Comparison of ENCODE assay signal across 17 cellular contexts in the genomic region with DNA sequence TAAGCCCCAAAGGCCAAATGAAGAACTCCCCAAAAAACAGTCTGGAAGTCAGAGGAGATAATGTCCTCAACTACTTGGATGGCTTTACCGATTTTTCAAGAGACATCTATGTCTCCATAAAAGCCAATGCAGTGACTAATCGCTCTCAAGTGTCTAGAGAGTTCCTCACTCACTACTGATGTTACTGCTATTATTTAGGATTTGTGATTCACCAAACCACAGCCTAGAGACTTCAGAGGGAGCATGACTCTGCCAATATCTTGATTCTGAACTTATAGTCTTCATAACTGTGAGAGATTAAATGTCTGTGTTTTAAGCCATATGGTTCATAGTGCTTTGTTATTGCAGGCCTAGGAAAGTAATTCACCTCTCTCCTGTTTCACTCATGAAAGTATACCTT.
DNase-seq lines count a peak whose midpoint lies in the region; ATAC-seq, FAIRE-seq and TF ChIP-seq lines count a peak whose summit lies in the region.
"Had no signal": no experiment of that assay in that cellular context is flagged by ENCODE, and none has a peak within 500 bp of the region (broad histone marks: within the 10 kb centered on the region; RNA-seq: fewer than 3 reads in every experiment).

No MANE protein-coding gene starts in this region.

- peaks cover 0 to 35% of the 10 kb centered on the region in 2 experiments for H3K27me3 ChIP-seq in mesenchymal stem cell (ENCODE audit: control insufficient read depth in 1 of 2, insufficient read depth in 1 of 2, low read length in 2 of 2)
- no peaks in the 10 kb centered on the region for H3K27me3 ChIP-seq in hepatocyte
- H3K27me3 ChIP-seq: BLaER1 treated with 17β-estradiol and CSF1 and Interleukin-3, amounts not matched to agents 10 nM and 100 nM; pancreas had no signal

- H2AFZ ChIP-seq in mesenchymal stem cell (ENCODE audit: low read depth, low read length), result no peak overlapping the region
- H2AFZ ChIP-seq in hepatocyte, result no peak overlapping the region

- in situ Hi-C loops in astrocyte of the spinal cord (cut with HindIII; ENCODE audit: low sequenced_read_pairs), result no loop called here

- H3K9me3 ChIP-seq in mesenchymal stem cell (ENCODE audit: control insufficient read depth, low read length), result peaks cover 11% of the 10 kb centered on the region
- no peaks in the 10 kb centered on the region for H3K9me3 ChIP-seq in hepatocyte (ENCODE audit: low read depth)
- H3K9me3 ChIP-seq: pancreas, thoracic aorta had no signal

- no peaks in the 10 kb centered on the region for H3K9me2 ChIP-seq in hepatocyte (replicated peaks; ENCODE audit: insufficient read depth)

- H4K8ac ChIP-seq in mesenchymal stem cell (ENCODE audit: low read length), result no peak overlapping the region

- H3K9ac ChIP-seq in mesenchymal stem cell (ENCODE audit: low read length), result no peak overlapping the region
- H3K9ac ChIP-seq: BLaER1 treated with 17β-estradiol and CSF1 and Interleukin-3, amounts not matched to agents 10 nM and 100 nM had no signal

- FAIRE-seq in HTR-8/SVneo (lab: Jason Lieb, UNC), result no peak
- FAIRE-seq: GM12892, pancreas had no signal

- H2BK5ac ChIP-seq in mesenchymal stem cell (ENCODE audit: low read depth, low read length, poor library complexity, severe bottlenecking), result no peak overlapping the region

- no peaks in the 10 kb centered on the region for H3K79me2 ChIP-seq in hepatocyte

- H2BK12ac ChIP-seq in mesenchymal stem cell (ENCODE audit: low read length in 2 of 2), result no peak overlapping the region

- H2BK15ac ChIP-seq in mesenchymal stem cell (ENCODE audit: low read depth, poor library complexity, severe bottlenecking), result no peak overlapping the region

- DNase-seq in AG20443 (ENCODE audit: low spot score), result peak; percentile 71
- DNase-seq in HTR-8/SVneo (ENCODE audit: insufficient read length, low spot score), result peak; percentile 25
- peak; percentile 86 for DNase-seq in astrocyte of the spinal cord (ENCODE audit: low read depth, low spot score)
- DNase-seq in mesenchymal stem cell, result peak; percentile 45
- no peak for DNase-seq in activated effector memory CD4-positive, alpha-beta T cell treated with Interleukin-2 at 50 U/mL for 16 hours
- no peak for DNase-seq in hepatocyte (ENCODE audit: low spot score)
- DNase-seq in superior temporal gyrus (ENCODE audit: extremely low spot score), result no peak
- DNase-seq: activated CD4-positive, alpha-beta T cell treated with anti-CD3 and anti-CD28 coated beads, Interleukin-2, amount 50 U/mL, for 4 hours; effector memory CD8-positive, alpha-beta T cell; head of caudate nucleus; mucosa of descending colon; NCI-H2081 had no signal

- no peak overlapping the region for H3K23ac ChIP-seq in mesenchymal stem cell (ENCODE audit: low read length in 2 of 2)

- H3K27ac ChIP-seq in mesenchymal stem cell (ENCODE audit: low read length, poor library complexity, severe bottlenecking), result no peak overlapping the region
- no peak overlapping the region for H3K27ac ChIP-seq in hepatocyte
- H3K27ac ChIP-seq: BLaER1 treated with 17β-estradiol and CSF1 and Interleukin-3, amounts not matched to agents 10 nM and 100 nM; pancreas; thoracic aorta had no signal

- no peaks in the 10 kb centered on the region for H4K20me1 ChIP-seq in hepatocyte (ENCODE audit: insufficient read depth, poor library complexity, severe bottlenecking)
- H4K20me1 ChIP-seq: BLaER1 treated with 17β-estradiol and CSF1 and Interleukin-3, amounts not matched to agents 10 nM and 100 nM had no signal

- H3K4me3 ChIP-seq in astrocyte of the spinal cord (ENCODE audit: low read depth, low read length), result no peak overlapping the region
- no peak overlapping the region for H3K4me3 ChIP-seq in mesenchymal stem cell (ENCODE audit: insufficient read depth in 1 of 2, low read depth in 1 of 2, low read length in 2 of 2)
- no peak overlapping the region for H3K4me3 ChIP-seq in hepatocyte
- H3K4me3 ChIP-seq: BLaER1 treated with 17β-estradiol and CSF1 and Interleukin-3, amounts not matched to agents 10 nM and 100 nM; mucosa of descending colon; pancreas; thoracic aorta had no signal

- H3K14ac ChIP-seq in mesenchymal stem cell (ENCODE audit: low read length in 2 of 2), result no peak overlapping the region

- no peak overlapping the region for H2AK5ac ChIP-seq in mesenchymal stem cell (ENCODE audit: low read length, severe bottlenecking)

- H3K18ac ChIP-seq in mesenchymal stem cell (ENCODE audit: low read depth in 1 of 2, low read length in 2 of 2), result no peak overlapping the region

- H2BK120ac ChIP-seq in mesenchymal stem cell (ENCODE audit: low read depth, low read length), result no peak overlapping the region

- H3K4me1 ChIP-seq in mesenchymal stem cell (ENCODE audit: control insufficient read depth, insufficient read depth, low read depth, low read length), result no peaks in the 10 kb centered on the region
- no peaks in the 10 kb centered on the region for H3K4me1 ChIP-seq in hepatocyte (ENCODE audit: insufficient read depth)
- H3K4me1 ChIP-seq: BLaER1 treated with 17β-estradiol and CSF1 and Interleukin-3, amounts not matched to agents 10 nM and 100 nM; pancreas had no signal

- no peaks in the 10 kb centered on the region for H3K79me1 ChIP-seq in mesenchymal stem cell (replicated peaks; ENCODE audit: low read length, poor library complexity, severe bottlenecking)

- no peaks in the 10 kb centered on the region for H3K36me3 ChIP-seq in mesenchymal stem cell (ENCODE audit: control insufficient read depth in 1 of 2, insufficient read depth in 2 of 2, low read depth in 1 of 2, low read length in 2 of 2)
- no peaks in the 10 kb centered on the region for H3K36me3 ChIP-seq in hepatocyte (replicated peaks; ENCODE audit: insufficient read depth, low read depth)
- H3K36me3 ChIP-seq: BLaER1 treated with 17β-estradiol and CSF1 and Interleukin-3, amounts not matched to agents 10 nM and 100 nM; pancreas; thoracic aorta had no signal

- 65% methylated on average over 2 of the region's 2 CpGs for WGBS in mesenchymal stem cell
- 95% methylated on average over 2 of the region's 2 CpGs for WGBS in hepatocyte (ENCODE audit: low lambda C conversion rate, missing lambda C conversion rate)

- no peak overlapping the region for H4K91ac ChIP-seq in mesenchymal stem cell (ENCODE audit: low read length)

- H3K4ac ChIP-seq in mesenchymal stem cell (ENCODE audit: low read depth in 1 of 2, low read length in 2 of 2), result no peak overlapping the region

- ATAC-seq in GM18858 (IDR thresholded peaks at IDR 0.05; ENCODE audit: unreplicated experiment), result no peak
- ATAC-seq: effector memory CD8-positive, alpha-beta T cell; mucosa of descending colon; pancreas had no signal

- H3K4me2 ChIP-seq in mesenchymal stem cell (ENCODE audit: low read length, poor library complexity, severe bottlenecking), result no peak overlapping the region
- H3K4me2 ChIP-seq in hepatocyte, result no peak overlapping the region
- H3K4me2 ChIP-seq: BLaER1 treated with 17β-estradiol and CSF1 and Interleukin-3, amounts not matched to agents 10 nM and 100 nM had no signal

- TF ChIP-seq CTCF in astrocyte of the spinal cord (IDR thresholded peaks at IDR 0.05; ENCODE audit: low read depth, low read length) (no peak), hepatocyte (IDR thresholded peaks at IDR 0.05; ENCODE audit: poor library complexity) (no peak)

Comparison
In these comparisons a context has a peak if more than half of its experiments do, and no peak if none do; other contexts are left out.
1. DNase-seq: peak in AG20443 (single experiment), HTR-8/SVneo (single experiment), astrocyte of the spinal cord (single experiment) and mesenchymal stem cell (single experiment); none in activated effector memory CD4-positive, alpha-beta T cell treated with Interleukin-2 at 50 U/mL for 16 hours (single experiment), hepatocyte (single experiment) and superior temporal gyrus (single experiment).